Comparison of ENCODE assay signal across 14 cellular contexts in the genomic region with DNA sequence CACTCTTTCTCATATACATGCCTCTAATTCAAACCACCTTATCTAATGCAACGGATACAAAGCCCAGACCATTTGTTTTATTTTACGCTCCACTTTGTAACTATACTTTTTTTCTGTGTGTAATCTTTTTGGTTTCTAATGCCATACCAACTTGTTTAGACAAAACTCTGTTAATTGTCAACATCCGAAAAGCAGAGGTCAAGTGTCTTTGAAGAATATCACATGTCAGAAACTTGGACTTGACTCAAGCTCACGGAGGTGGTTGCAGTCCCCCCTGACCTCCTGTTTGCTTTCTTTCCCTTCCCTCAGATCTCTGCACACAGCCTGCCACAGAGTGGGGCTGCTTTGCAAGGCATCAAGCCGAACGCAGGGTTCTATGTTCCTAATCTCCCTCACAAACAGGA.
DNase-seq lines count a peak whose midpoint lies in the region; ATAC-seq, FAIRE-seq and TF ChIP-seq lines count a peak whose summit lies in the region.
"Had no signal": no experiment of that assay in that cellular context is flagged by ENCODE, and none has a peak within 500 bp of the region (broad histone marks: within the 10 kb centered on the region; RNA-seq: fewer than 3 reads in every experiment).

No MANE protein-coding gene starts in this region.

- TF ChIP-seq RAD21 in GM12878 (IDR thresholded peaks at IDR 0.05; ENCODE audit: insufficient read depth, low read depth, low read length), result no peak

- H3K27me3 ChIP-seq in GM12878 (replicated peaks in 1 of 2; ENCODE audit: control insufficient read depth in 2 of 2, insufficient read depth in 2 of 2, low read length in 1 of 2), result no peaks in the 10 kb centered on the region
- no peaks in the 10 kb centered on the region for H3K27me3 ChIP-seq in mammary epithelial cell (ENCODE audit: insufficient read depth, low read length)
- H3K27me3 ChIP-seq: neutrophil had no signal

- H3K79me2 ChIP-seq in GM12878 (ENCODE audit: control insufficient read depth, insufficient read depth, low read length) (no peaks in the 10 kb centered on the region), mammary epithelial cell (ENCODE audit: insufficient read depth, low read length) (no peaks in the 10 kb centered on the region)

- H3K27me3 Mint-ChIP-seq in activated T-cell treated with anti-CD3 and anti-CD28 coated beads, Interleukin-2, amount 50 U/mL, for 4 hours (ENCODE audit: low read depth), result no peaks in the 10 kb centered on the region

- FAIRE-seq in GM12878 (lab: Jason Lieb, UNC), result no peak
- FAIRE-seq in urothelium cell line (lab: Jason Lieb, UNC), result peak; percentile 5

- POLR2A ChIA-PET in GM12878 (lab: Charles Lee), result no interaction called here

- H3K36me3 ChIP-seq in GM12878 (ENCODE audit: control insufficient read depth in 2 of 2, insufficient read depth in 2 of 2, low read length in 1 of 2) (no peaks in the 10 kb centered on the region), mammary epithelial cell (ENCODE audit: insufficient read depth, low read length) (no peaks in the 10 kb centered on the region)
- H3K36me3 ChIP-seq: neutrophil, WERI-Rb-1 had no signal

- BruUV-seq in GM12878 (replicated peaks; lab: Mats Ljungman, UMichigan) (no TSS peak), mammary epithelial cell (replicated peaks; lab: Mats Ljungman, UMichigan) (no TSS peak)

- intact Hi-C loops in Right ventricle myocardium superior (cut with DNase I) (no loop called here), cardiac septum (cut with DNase I) (no loop called here), GM12878 (cut with micrococcal nuclease; ENCODE audit: unreplicated experiment) (no loop called here), mammary epithelial cell (cut with micrococcal nuclease) (no loop called here)

- in situ Hi-C loops in GM12878 (cut with MboI), result no loop called here
- in situ Hi-C loops in mammary epithelial cell (cut with MboI; ENCODE audit: low sequenced_read_pairs in 2 of 2), result no loop called here

- H3K4me2 ChIP-seq in GM12878 (ENCODE audit: control insufficient read depth, insufficient read depth) (no peak overlapping the region), mammary epithelial cell (ENCODE audit: insufficient read depth, low read depth, low read length) (no peak overlapping the region)

- no peak for TF ChIP-seq EP300 in GM12878 (IDR thresholded peaks at IDR 0.05; ENCODE audit: borderline replicate concordance in 1 of 2, control insufficient read depth in 1 of 2, low read depth in 2 of 2, low read length in 2 of 2)

- H3K9me3 ChIP-seq in GM12878 (replicated peaks; ENCODE audit: control insufficient read depth, insufficient read depth, low read length) (no peaks in the 10 kb centered on the region), mammary epithelial cell (replicated peaks; ENCODE audit: insufficient read depth, low read length) (no peaks in the 10 kb centered on the region)
- H3K9me3 ChIP-seq: neutrophil had no signal

- 62% methylated on average over 6 of the region's 6 CpGs for WGBS in GM12878 (ENCODE audit: insufficient coverage, insufficient replicate concordance, low lambda C conversion rate, missing lambda C conversion rate)
- WGBS in mammary epithelial cell (ENCODE audit: low coverage, missing lambda C conversion rate), result 87% methylated on average over 6 of the region's 6 CpGs

- no peaks in the 10 kb centered on the region for H3K36me3 Mint-ChIP-seq in activated T-cell treated with anti-CD3 and anti-CD28 coated beads, Interleukin-2, amount 50 U/mL, for 4 hours (ENCODE audit: insufficient read depth)

- H3K4me3 Mint-ChIP-seq in activated T-cell treated with anti-CD3 and anti-CD28 coated beads, Interleukin-2, amount 50 U/mL, for 4 hours, result no peak overlapping the region

- H3K4me1 ChIP-seq in GM12878 (ENCODE audit: control insufficient read depth, insufficient read depth, low read length) (no peaks in the 10 kb centered on the region), mammary epithelial cell (ENCODE audit: insufficient read depth, low read length) (no peaks in the 10 kb centered on the region)

- TF ChIP-seq POLR2A in GM12878 (IDR thresholded peaks at IDR 0.05; ENCODE audit: low read depth, low read length), result no peak

- SMC1A ChIA-PET in GM12878 (lab: Charles Lee; ENCODE audit: uncharacterized antibody, unreplicated experiment), result interaction anchor here (1.0 to 2.6 kb wide), 2 partner anchors 9 to 16 kb away, joined by 4 to 7 read pairs; no protein-coding TSS in a partner anchor

- no peak for DNase-seq in Right ventricle myocardium superior
- DNase-seq in cardiac septum (ENCODE audit: low spot score), result no peak
- DNase-seq in GM12878 (ENCODE audit: low read depth, low spot score), result no peak
- DNase-seq in left kidney (ENCODE audit: low read depth, low spot score), result peak; percentile 78
- DNase-seq in urothelium cell line (ENCODE audit: low spot score), result no peak
- no peak for DNase-seq in activated T-cell treated with anti-CD3 and anti-CD28 coated beads, Interleukin-2, amount 50 U/mL, for 4 hours
- no peak for DNase-seq in mammary epithelial cell
- no peak for DNase-seq in NCI-H526 (lab: John Stamatoyannopoulos, UW)
- DNase-seq: activated naive CD4-positive, alpha-beta T cell treated with Interleukin-2 at 50 U/mL for 16 hours; NCI-H1930; WERI-Rb-1 had no signal

- H3K9ac ChIP-seq in GM12878 (ENCODE audit: control insufficient read depth, insufficient read depth, low read length), result no peak overlapping the region
- no peak overlapping the region for H3K9ac ChIP-seq in mammary epithelial cell (ENCODE audit: insufficient read depth, low read length)

- peaks cover 2% of the 10 kb centered on the region for H3K4me1 Mint-ChIP-seq in activated T-cell treated with anti-CD3 and anti-CD28 coated beads, Interleukin-2, amount 50 U/mL, for 4 hours (ENCODE audit: low read depth)

- H3K4me3 ChIP-seq in GM12878 (no peak overlapping the region), mammary epithelial cell (replicated peaks in 1 of 3; ENCODE audit: insufficient read depth in 1 of 3, low read depth in 2 of 3, low read length in 3 of 3) (no peak overlapping the region)
- H3K4me3 ChIP-seq: SK-N-MC, skin epidermis had no signal

- no peak for TF ChIP-seq CTCF in GM12878 (IDR thresholded peaks at IDR 0.05 in 2 of 3, conservative IDR thresholded peaks at IDR 0.05 in 1 of 3; ENCODE audit: control insufficient read depth in 2 of 3, extremely low read depth in 1 of 3, insufficient read depth in 1 of 3, low read depth in 3 of 3, low read length in 3 of 3)
- TF ChIP-seq CTCF in mammary epithelial cell (conservative IDR thresholded peaks at IDR 0.05 in 1 of 2, IDR thresholded peaks at IDR 0.05 in 1 of 2; ENCODE audit: extremely low read depth in 1 of 2, insufficient read depth in 1 of 2, low read depth in 1 of 2, low read length in 2 of 2), result no peak

- RAD21 ChIA-PET in GM12878 (lab: Charles Lee; ENCODE audit: unreplicated experiment), result interaction anchor here (0.7 to 1.2 kb wide), 5 partner anchors 10 to 106 kb away, joined by 3 read pairs; no protein-coding TSS in a partner anchor

- dilution Hi-C loops in mammary epithelial cell (cut with HindIII; ENCODE audit: low sequenced_read_pairs), result no loop called here

- no peaks in the 10 kb centered on the region for H3K9me3 Mint-ChIP-seq in activated T-cell treated with anti-CD3 and anti-CD28 coated beads, Interleukin-2, amount 50 U/mL, for 4 hours

- CTCF ChIA-PET in GM12878 (lab: Yijun Ruan, JAX) (interaction anchor here (0.9 to 1.5 kb wide), 6 partner anchors 10 to 105 kb away, joined by 3 to 7 read pairs (median 3); no protein-coding TSS in a partner anchor), mammary epithelial cell (lab: Charles Lee; ENCODE audit: low non-redundant PET) (no interaction called here)

- no peaks in the 10 kb centered on the region for H4K20me1 ChIP-seq in GM12878 (ENCODE audit: control insufficient read depth, insufficient read depth)
- H4K20me1 ChIP-seq in mammary epithelial cell (ENCODE audit: insufficient read depth, low read length), result no peaks in the 10 kb centered on the region

- H3K27ac ChIP-seq in GM12878 (ENCODE audit: control insufficient read depth, insufficient read depth) (no peak overlapping the region), mammary epithelial cell (ENCODE audit: insufficient read depth, low read depth, low read length) (no peak overlapping the region)
- H3K27ac ChIP-seq: neutrophil, SK-N-MC, skin epidermis, WERI-Rb-1 had no signal

- H2AFZ ChIP-seq in GM12878 (ENCODE audit: control insufficient read depth, low read depth, low read length), result no peak overlapping the region
- H2AFZ ChIP-seq in mammary epithelial cell (ENCODE audit: low read depth, low read length), result no peak overlapping the region

- ATAC-seq in Right ventricle myocardium superior (ENCODE audit: poor library complexity), result peak; percentile 41
- ATAC-seq in GM12878, result peak; percentile 45; the same call in 2 of the 3 replicates
- ATAC-seq in activated T-cell treated with anti-CD3 and anti-CD28 coated beads, Interleukin-2, amount 50 U/mL, for 4 hours, result no peak

TF ChIP-seq in GM12878, 131 proteins besides CTCF, POLR2A, EP300 and RAD21 (continues in another document):
- TF ChIP-seq MYB (IDR thresholded peaks at IDR 0.05; ENCODE audit: borderline replicate concordance, low read depth, low read length) (no peak), CREB1 (IDR thresholded peaks at IDR 0.05; ENCODE audit: low read depth) (no peak), FOXM1 (IDR thresholded peaks at IDR 0.05; ENCODE audit: low read depth, low read length) (no peak), HDAC2 (IDR thresholded peaks at IDR 0.05) (no peak), NBN (IDR thresholded peaks at IDR 0.05) (no peak), TCF3 (IDR thresholded peaks at IDR 0.05; ENCODE audit: borderline replicate concordance, insufficient read depth, low read depth, low read length) (no peak), IKZF1 (conservative IDR thresholded peaks at IDR 0.05) (no peak), ZNF217 (IDR thresholded peaks at IDR 0.05) (no peak)
- TF ChIP-seq, protein P1, sequence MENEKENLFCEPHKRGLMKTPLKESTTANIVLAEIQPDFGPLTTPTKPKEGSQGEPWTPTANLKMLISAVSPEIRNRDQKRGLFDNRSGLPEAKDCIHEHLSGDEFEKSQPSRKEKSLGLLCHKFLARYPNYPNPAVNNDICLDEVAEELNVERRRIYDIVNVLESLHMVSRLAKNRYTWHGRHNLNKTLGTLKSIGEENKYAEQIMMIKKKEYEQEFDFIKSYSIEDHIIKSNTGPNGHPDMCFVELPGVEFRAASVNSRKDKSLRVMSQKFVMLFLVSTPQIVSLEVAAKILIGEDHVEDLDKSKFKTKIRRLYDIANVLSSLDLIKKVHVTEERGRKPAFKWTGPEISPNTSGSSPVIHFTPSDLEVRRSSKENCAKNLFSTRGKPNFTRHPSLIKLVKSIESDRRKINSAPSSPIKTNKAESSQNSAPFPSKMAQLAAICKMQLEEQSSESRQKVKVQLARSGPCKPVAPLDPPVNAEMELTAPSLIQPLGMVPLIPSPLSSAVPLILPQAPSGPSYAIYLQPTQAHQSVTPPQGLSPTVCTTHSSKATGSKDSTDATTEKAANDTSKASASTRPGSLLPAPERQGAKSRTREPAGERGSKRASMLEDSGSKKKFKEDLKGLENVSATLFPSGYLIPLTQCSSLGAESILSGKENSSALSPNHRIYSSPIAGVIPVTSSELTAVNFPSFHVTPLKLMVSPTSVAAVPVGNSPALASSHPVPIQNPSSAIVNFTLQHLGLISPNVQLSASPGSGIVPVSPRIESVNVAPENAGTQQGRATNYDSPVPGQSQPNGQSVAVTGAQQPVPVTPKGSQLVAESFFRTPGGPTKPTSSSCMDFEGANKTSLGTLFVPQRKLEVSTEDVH (IDR thresholded peaks at IDR 0.05; ENCODE audit: low read depth, partially characterized antibody), result no peak

Comparison
In these comparisons a context has a peak if more than half of its experiments do, and no peak if none do; other contexts are left out.
1. ATAC-seq: peak in Right ventricle myocardium superior (single experiment) and GM12878 (single experiment); none in activated T-cell treated with anti-CD3 and anti-CD28 coated beads, Interleukin-2, amount 50 U/mL, for 4 hours (0 of 2).